Comparison of ENCODE assay signal across 20 cellular contexts in the genomic region with DNA sequence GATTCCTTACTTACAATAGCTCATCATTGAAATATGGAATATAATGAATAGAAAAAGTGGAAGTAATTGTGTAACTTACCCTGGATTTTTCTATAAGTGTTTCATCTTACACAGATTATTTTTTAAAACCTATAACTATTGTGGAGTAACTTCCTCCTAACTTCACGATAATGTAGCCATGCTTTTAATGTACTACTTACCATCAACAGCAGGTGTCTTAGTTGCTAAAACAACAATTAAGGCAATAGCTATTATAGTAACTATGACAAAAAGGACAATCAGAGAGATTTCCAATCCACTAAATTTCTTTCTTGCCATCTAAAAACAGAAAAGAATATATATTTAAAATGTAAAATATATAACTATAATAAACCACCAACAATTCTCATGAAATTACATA. TPM values are rescaled to one million over a fixed set of nuclear protein-coding genes. Genes with fewer than 3 reads are reported as not detected.
A peak's percentile ranks its signal among the peaks of the same experiment; 100 is the strongest.
DNase-seq lines count a peak whose midpoint lies in the region; TF ChIP-seq lines count a peak whose summit lies in the region.
"Had no signal": no experiment of that assay in that cellular context is flagged by ENCODE, and none has a peak within 500 bp of the region (broad histone marks: within the 10 kb centered on the region; RNA-seq: fewer than 3 reads in every experiment).

No MANE protein-coding gene starts in this region.

- DNase-seq in HT-29 (ENCODE audit: low spot score) (peak; percentile 24), Peyer's patch (no peak), hepatocyte (ENCODE audit: low spot score) (no peak), smooth muscle cell (lab: John Stamatoyannopoulos, UW; ENCODE audit: unreplicated experiment) (no peak), NCI-H187 treated with DMSO at 0.1 percent for 48 hours (lab: John Stamatoyannopoulos, UW) (no peak), foreskin fibroblast (no peak), T-helper 9 cell (no peak)
- DNase-seq: 8988T; CD4-positive, alpha-beta memory T cell; DMS153; DMS79; GDM1; GOT3; H7; HFFc6 had no signal

- no peak overlapping the region for H3K27ac ChIP-seq in Peyer's patch
- H3K27ac ChIP-seq in hepatocyte: no peak overlapping the region
- H3K27ac ChIP-seq in smooth muscle cell (ENCODE audit: low read depth): no peak overlapping the region
- H3K27ac ChIP-seq: BLaER1 had no signal

- TF ChIP-seq POLR2A in Peyer's patch (IDR thresholded peaks at IDR 0.05): no peak

- WGBS in hepatocyte (ENCODE audit: low lambda C conversion rate, missing lambda C conversion rate): 83% methylated on average over 1 of the region's 1 CpG
- WGBS in smooth muscle cell (ENCODE audit: low lambda C conversion rate): 83% methylated on average over 1 of the region's 1 CpG

- peak in 3 of 6 experiments; percentile 45 to 62 (median 48) for TF ChIP-seq CTCF in Peyer's patch (IDR thresholded peaks at IDR 0.05)
- TF ChIP-seq CTCF in hepatocyte (IDR thresholded peaks at IDR 0.05; ENCODE audit: poor library complexity): no peak
- no peak for TF ChIP-seq CTCF in smooth muscle cell (IDR thresholded peaks at IDR 0.05; ENCODE audit: borderline replicate concordance, insufficient read depth, poor library complexity, severe bottlenecking)
- TF ChIP-seq CTCF in foreskin fibroblast (IDR thresholded peaks at IDR 0.05; ENCODE audit: low read depth, low read length): no peak

- H3K9me2 ChIP-seq in hepatocyte (replicated peaks; ENCODE audit: insufficient read depth): no peaks in the 10 kb centered on the region

- H3K4me1 ChIP-seq in Peyer's patch: no peaks in the 10 kb centered on the region
- no peaks in the 10 kb centered on the region for H3K4me1 ChIP-seq in hepatocyte (ENCODE audit: insufficient read depth)
- H3K4me1 ChIP-seq in smooth muscle cell (ENCODE audit: low read depth): no peaks in the 10 kb centered on the region
- H3K4me1 ChIP-seq: BLaER1 had no signal

- H3K27me3 ChIP-seq in Peyer's patch: no peaks in the 10 kb centered on the region
- no peaks in the 10 kb centered on the region for H3K27me3 ChIP-seq in hepatocyte
- H3K27me3 ChIP-seq in smooth muscle cell (ENCODE audit: low read depth): no peaks in the 10 kb centered on the region
- H3K27me3 ChIP-seq: BLaER1 had no signal

- peaks cover 22% of the 10 kb centered on the region for H3K79me2 ChIP-seq in hepatocyte
- H3K79me2 ChIP-seq in smooth muscle cell (ENCODE audit: low read depth): no peaks in the 10 kb centered on the region

- H3K9ac ChIP-seq in smooth muscle cell (ENCODE audit: low read depth): no peak overlapping the region
- H3K9ac ChIP-seq: BLaER1 had no signal

- no peaks in the 10 kb centered on the region for H3F3A ChIP-seq in smooth muscle cell (ENCODE audit: low read depth)

- H3K36me3 ChIP-seq in Peyer's patch (peaks cover 0 to 5% (median 0%) of the 10 kb centered on the region in 3 donors), hepatocyte (replicated peaks; ENCODE audit: insufficient read depth, low read depth) (no peaks in the 10 kb centered on the region), smooth muscle cell (ENCODE audit: low read depth) (no peaks in the 10 kb centered on the region)
- H3K36me3 ChIP-seq: BLaER1 had no signal

- peak overlapping the region; percentile 65 for H3K4me2 ChIP-seq in hepatocyte
- H3K4me2 ChIP-seq in smooth muscle cell: no peak overlapping the region
- H3K4me2 ChIP-seq: BLaER1 had no signal

- H2AFZ ChIP-seq in hepatocyte: no peak overlapping the region
- H2AFZ ChIP-seq in smooth muscle cell (ENCODE audit: low read depth): no peak overlapping the region

- no peaks in the 10 kb centered on the region for H4K20me1 ChIP-seq in hepatocyte (ENCODE audit: insufficient read depth, poor library complexity, severe bottlenecking)
- no peaks in the 10 kb centered on the region for H4K20me1 ChIP-seq in smooth muscle cell (ENCODE audit: low read depth)
- H4K20me1 ChIP-seq: BLaER1 had no signal

- H3K4me3 ChIP-seq in Peyer's patch (peak overlapping the region in 3 of 4 donors; percentile 15 to 56 (median 52)), hepatocyte (no peak overlapping the region), smooth muscle cell (peak overlapping the region; percentile 31), foreskin fibroblast (ENCODE audit: low read depth in 1 of 2, low read length in 2 of 2) (no peak overlapping the region)
- H3K4me3 ChIP-seq: BLaER1 had no signal

- H3K9me3 ChIP-seq in Peyer's patch (no peaks in the 10 kb centered on the region), hepatocyte (ENCODE audit: low read depth) (no peaks in the 10 kb centered on the region), smooth muscle cell (replicated peaks; ENCODE audit: low read depth) (no peaks in the 10 kb centered on the region)
- H3K9me3 ChIP-seq: BLaER1 had no signal

RNA-seq across cellular contexts. Expression of gene SI, which starts 2.6 kb away (rescaled TPM):
- total RNA-seq in HT-29 (2014; rRNA removed; shearing (Covaris generic)): 0.20 and 0.55 TPM in 2 replicates
- 1,000 to 10,000 TPM in 3 of 4 donors, 10 to 100 TPM in 1; 33.8 to 1,584 (median 1,110) TPM for total RNA-seq in Peyer's patch
- total RNA-seq in hepatocyte: 77.3 and 78.4 TPM in 2 replicates
- polyA plus RNA-seq in hepatocyte: 7.5 and 8.2 TPM in 2 replicates
- not detected in 2 replicates for total RNA-seq in smooth muscle cell
- not detected in 2 replicates for polyA plus RNA-seq in smooth muscle cell
- total RNA-seq: A673; CD4-positive, alpha-beta memory T cell; Daoy; H7; HFFc6 had no signal
- polyA plus RNA-seq: AG04450; CD14-positive monocyte; CD4-positive, alpha-beta memory T cell had no signal

Comparison
In these comparisons a context has a peak if more than half of its experiments do, and no peak if none do; other contexts are left out.
1. H3K4me3 ChIP-seq: peak in Peyer's patch (3 of 4) and smooth muscle cell (single experiment); none in hepatocyte (single experiment) and foreskin fibroblast (0 of 2).
2. RNA of gene SI, which starts 2.6 kb away (total RNA-seq): 33.8 to 1,584 TPM in Peyer's patch and 77.3 to 78.4 TPM in hepatocyte; 0.20 to 0.55 TPM in HT-29 and not detected in smooth muscle cell; every median in the first group is over 10 times any median in the second.